ENCODE assay signal across 9 cellular contexts in genomic region chr13:93244141-93244917, GRCh38. TPM values are rescaled to one million over a fixed set of nuclear protein-coding genes. Genes with fewer than 3 reads are reported as not detected.
A peak's percentile ranks its signal among the peaks of the same experiment; 100 is the strongest.
DNase-seq lines count a peak whose midpoint lies in the region; ATAC-seq, FAIRE-seq and TF ChIP-seq lines count a peak whose summit lies in the region.
"Had no signal": no experiment of that assay in that cellular context is flagged by ENCODE, and none has a peak within 500 bp of the region (broad histone marks: within the 10 kb centered on the region; RNA-seq: fewer than 3 reads in every experiment).

No MANE protein-coding gene starts in this region.

- peak overlapping the region; percentile 74 for H3K27ac ChIP-seq in A673 (ENCODE audit: low read depth, low read length, poor library complexity, severe bottlenecking)
- peak overlapping the region; percentile 48 for H3K27ac ChIP-seq in HUES48 (ENCODE audit: low read depth, low read length)
- peak overlapping the region; percentile 16 for H3K27ac ChIP-seq in muscle layer of colon (ENCODE audit: low read depth, low read length)

- POLR2A ChIA-PET in A673 (lab: Charles Lee; ENCODE audit: low non-redundant PET), result no interaction called here

- H3K9me3 Mint-ChIP-seq in dendritic cell treated with granulocyte-macrophage colony-stimulating factor and Interleukin-4, amounts not matched to agents 40 ng/mL and 50 ng/mL, for 4 days, result peaks cover 38% of the 10 kb centered on the region

- H3K4me3 ChIP-seq in A673 (ENCODE audit: low read depth, low read length, poor library complexity, severe bottlenecking), result peak overlapping the region; percentile 32
- H3K4me3 ChIP-seq in HUES48 (ENCODE audit: low read depth, low read length), result no peak overlapping the region
- peak overlapping the region; percentile 44 to 62 for H3K4me3 ChIP-seq in muscle layer of colon (ENCODE audit: low read depth in 1 of 2, low read length in 2 of 2)

- peaks cover 51% of the 10 kb centered on the region for H3K4me1 ChIP-seq in A673 (ENCODE audit: insufficient read depth, low read length, poor library complexity, severe bottlenecking)
- H3K4me1 ChIP-seq in HUES48 (ENCODE audit: control insufficient read depth, insufficient read depth, low read length), result peaks cover 39% of the 10 kb centered on the region
- peaks cover 3% of the 10 kb centered on the region for H3K4me1 ChIP-seq in muscle layer of colon (ENCODE audit: insufficient read depth, low read length)

- H3K27me3 ChIP-seq in A673 (replicated peaks; ENCODE audit: insufficient read depth, low read depth, low read length, poor library complexity), result no peaks in the 10 kb centered on the region
- H3K27me3 ChIP-seq in HUES48 (ENCODE audit: control insufficient read depth, insufficient read depth, low read length), result no peaks in the 10 kb centered on the region
- no peaks in the 10 kb centered on the region for H3K27me3 ChIP-seq in muscle layer of colon (ENCODE audit: control insufficient read depth in 1 of 2, insufficient read depth in 2 of 2, low read length in 2 of 2)

- H3K36me3 Mint-ChIP-seq in dendritic cell treated with granulocyte-macrophage colony-stimulating factor and Interleukin-4, amounts not matched to agents 40 ng/mL and 50 ng/mL, for 4 days (ENCODE audit: low read depth), result no peaks in the 10 kb centered on the region

- no peaks in the 10 kb centered on the region for H3K36me3 ChIP-seq in A673 (ENCODE audit: insufficient read depth, low read length, poor library complexity, severe bottlenecking)
- no peaks in the 10 kb centered on the region for H3K36me3 ChIP-seq in HUES48 (ENCODE audit: control insufficient read depth, insufficient read depth, low read length)
- no peaks in the 10 kb centered on the region for H3K36me3 ChIP-seq in muscle layer of colon (ENCODE audit: insufficient read depth, low read length)

- H3K9ac ChIP-seq in HUES48 (ENCODE audit: low read depth, low read length), result no peak overlapping the region
- H3K9ac ChIP-seq in muscle layer of colon (ENCODE audit: low read length), result peak overlapping the region; percentile 28

- no peak overlapping the region for H3K27ac Mint-ChIP-seq in dendritic cell treated with granulocyte-macrophage colony-stimulating factor and Interleukin-4, amounts not matched to agents 40 ng/mL and 50 ng/mL, for 4 days

- no peak for FAIRE-seq in GM12892 (lab: Jason Lieb, UNC)

- ATAC-seq in HG03045 (IDR thresholded peaks at IDR 0.05; ENCODE audit: unreplicated experiment), result no peak
- no peak for ATAC-seq in HG03159 (IDR thresholded peaks at IDR 0.05; ENCODE audit: unreplicated experiment)

- H3K4me3 Mint-ChIP-seq in dendritic cell treated with granulocyte-macrophage colony-stimulating factor and Interleukin-4, amounts not matched to agents 40 ng/mL and 50 ng/mL, for 4 days, result peak overlapping the region; percentile 34

- no peaks in the 10 kb centered on the region for H3K4me1 Mint-ChIP-seq in dendritic cell treated with granulocyte-macrophage colony-stimulating factor and Interleukin-4, amounts not matched to agents 40 ng/mL and 50 ng/mL, for 4 days (ENCODE audit: low read depth)

- no peak for TF ChIP-seq CTCF in A673 (conservative IDR thresholded peaks at IDR 0.05; ENCODE audit: low read depth, low read length)

- intact Hi-C loops in A673 (cut with micrococcal nuclease; ENCODE audit: unreplicated experiment), result loop anchor here (10.0 kb wide), 1 partner anchor 950 kb away; no protein-coding TSS in a partner anchor
- intact Hi-C loops in dendritic cell treated with granulocyte-macrophage colony-stimulating factor and Interleukin-4, amounts not matched to agents 40 ng/mL and 50 ng/mL, for 4 days (cut with micrococcal nuclease), result no loop called here

- no peaks in the 10 kb centered on the region for H3K27me3 Mint-ChIP-seq in dendritic cell treated with granulocyte-macrophage colony-stimulating factor and Interleukin-4, amounts not matched to agents 40 ng/mL and 50 ng/mL, for 4 days

- peaks cover 9% of the 10 kb centered on the region for H3K9me3 ChIP-seq in A673 (ENCODE audit: low read depth, low read length, poor library complexity, severe bottlenecking)
- H3K9me3 ChIP-seq in HUES48 (ENCODE audit: control insufficient read depth, insufficient read depth, low read length), result no peaks in the 10 kb centered on the region
- H3K9me3 ChIP-seq in muscle layer of colon (ENCODE audit: low read length), result no peaks in the 10 kb centered on the region

- no TSS peak for BruUV-seq in A673 (replicated peaks; lab: Mats Ljungman, UMichigan)

- TF ChIP-seq POLR2A in GM12892 (IDR thresholded peaks at IDR 0.05; ENCODE audit: low read depth, low read length), result no peak

- DNase-seq in A673 (ENCODE audit: low spot score) (peak; percentile 72), globus pallidus (ENCODE audit: low spot score) (no peak), GM12892 (ENCODE audit: insufficient read length) (no peak)
- DNase-seq: effector CD8-positive, alpha-beta T cell had no signal

- CTCF ChIA-PET in A673 (lab: Charles Lee), result no interaction called here

RNA-seq across cellular contexts. Expression of gene GPC6, which starts 17.7 kb away (rescaled TPM):
- total RNA-seq in A673 (2021), result 23.3 and 23.4 TPM in 2 replicates
- not detected for polyA plus RNA-seq in GM12892 (2012; ENCODE audit: missing spikeins)

Comparison
In these comparisons a context has a peak if more than half of its experiments do, and no peak if none do; other contexts are left out.
1. H3K27ac ChIP-seq: peak in every context shown above with its lines; median percentile 74 in A673; 48 in HUES48; 16 in muscle layer of colon.